15 cellular contexts compared by ENCODE assay signal in genomic region chr6:169976301-169977081, GRCh38.
DNase-seq lines count a peak whose midpoint lies in the region; ATAC-seq, FAIRE-seq and TF ChIP-seq lines count a peak whose summit lies in the region.
"Had no signal": no experiment of that assay in that cellular context is flagged by ENCODE, and none has a peak within 500 bp of the region (broad histone marks: within the 10 kb centered on the region; RNA-seq: fewer than 3 reads in every experiment).

No MANE protein-coding gene starts in this region.

- BruUV-seq in endothelial cell of umbilical vein (replicated peaks; lab: Mats Ljungman, UMichigan): no TSS peak

- H3K36me3 Mint-ChIP-seq in CD14-positive monocyte: no peaks in the 10 kb centered on the region

- no peak overlapping the region for H3K4ac ChIP-seq in neuronal stem cell (ENCODE audit: low read length)

- H2BK5ac ChIP-seq in neuronal stem cell (ENCODE audit: low read length): no peak overlapping the region

- H3K9me1 ChIP-seq in endothelial cell of umbilical vein (replicated peaks; ENCODE audit: control insufficient read depth, extremely low read depth, insufficient read depth, low read length): no peaks in the 10 kb centered on the region

- H2BK12ac ChIP-seq in neuronal stem cell (ENCODE audit: low read length): peak overlapping the region; percentile 12

- H3K4me1 Mint-ChIP-seq in CD14-positive monocyte: peaks cover 3% of the 10 kb centered on the region
- H3K4me1 Mint-ChIP-seq: activated CD4-positive, alpha-beta memory T cell treated with anti-CD3 and anti-CD28 coated beads, Interleukin-2, amount 10 ng/mL, durations not matched to agents 7 days and 5 days had no signal

- H4K20me1 ChIP-seq in endothelial cell of umbilical vein (replicated peaks; ENCODE audit: control insufficient read depth, extremely low read depth, insufficient read depth, low read length) (no peaks in the 10 kb centered on the region), MM.1S (ENCODE audit: insufficient read depth, low read length) (no peaks in the 10 kb centered on the region)

- no peak overlapping the region for H2AK5ac ChIP-seq in neuronal stem cell (ENCODE audit: low read depth, low read length)

- H3K9me3 ChIP-seq in MG63: no peaks in the 10 kb centered on the region
- no peaks in the 10 kb centered on the region for H3K9me3 ChIP-seq in endothelial cell of umbilical vein (replicated peaks; ENCODE audit: control insufficient read depth, insufficient read depth, low read length)
- no peaks in the 10 kb centered on the region for H3K9me3 ChIP-seq in neuronal stem cell (replicated peaks in 1 of 2; ENCODE audit: control insufficient read depth in 2 of 2, insufficient read depth in 1 of 2, low read depth in 1 of 2, low read length in 2 of 2)
- no peaks in the 10 kb centered on the region for H3K9me3 ChIP-seq in MM.1S (replicated peaks; ENCODE audit: insufficient read depth, low read length)

- dilution Hi-C loops in endothelial cell of umbilical vein (cut with MboI; ENCODE audit: extremely low pct_ligation_motif_present, low sequenced_read_pairs): no loop called here

- H4K91ac ChIP-seq in neuronal stem cell (ENCODE audit: low read depth, low read length, poor library complexity): no peak overlapping the region

- H3K9ac ChIP-seq in endothelial cell of umbilical vein (replicated peaks; ENCODE audit: extremely low read depth, insufficient read depth, low read length) (no peak overlapping the region), neuronal stem cell (ENCODE audit: low read depth, low read length, poor library complexity) (no peak overlapping the region), MM.1S (ENCODE audit: low read length) (no peak overlapping the region)

- no peak overlapping the region for H2BK15ac ChIP-seq in neuronal stem cell (ENCODE audit: low read length)

- H3K4me2 ChIP-seq in endothelial cell of umbilical vein (ENCODE audit: insufficient read depth, low read length): no peak overlapping the region
- no peak overlapping the region for H3K4me2 ChIP-seq in neuronal stem cell (ENCODE audit: insufficient read depth, low read length, poor library complexity, severe bottlenecking)
- H3K4me2 ChIP-seq in MM.1S (ENCODE audit: low read depth, low read length): no peak overlapping the region

- H3K79me1 ChIP-seq in neuronal stem cell (ENCODE audit: low read depth, low read length): no peaks in the 10 kb centered on the region

- CTCF ChIA-PET in endothelial cell of umbilical vein (lab: Charles Lee): no interaction called here

- intact Hi-C loops in CD14-positive monocyte (cut with micrococcal nuclease) (no loop called here), endothelial cell of umbilical vein (cut with micrococcal nuclease) (no loop called here)

- ATAC-seq in GM19035 (IDR thresholded peaks at IDR 0.05; ENCODE audit: unreplicated experiment) (no peak), GM19324 (IDR thresholded peaks at IDR 0.05; ENCODE audit: low FRiP score, unreplicated experiment) (no peak)

- H3K79me2 ChIP-seq in endothelial cell of umbilical vein (ENCODE audit: control insufficient read depth, insufficient read depth, low read length) (no peaks in the 10 kb centered on the region), MM.1S (ENCODE audit: low read length) (no peaks in the 10 kb centered on the region)

- H3K36me3 ChIP-seq in MG63 (no peaks in the 10 kb centered on the region), endothelial cell of umbilical vein (ENCODE audit: control insufficient read depth in 2 of 2, extremely low read depth in 1 of 2, insufficient read depth in 2 of 2, low read length in 2 of 2) (no peaks in the 10 kb centered on the region), neuronal stem cell (replicated peaks in 1 of 2; ENCODE audit: control insufficient read depth in 2 of 2, insufficient read depth in 2 of 2, low read length in 2 of 2) (no peaks in the 10 kb centered on the region), MM.1S (replicated peaks; ENCODE audit: insufficient read depth, low read length) (no peaks in the 10 kb centered on the region)

- H3K27me3 ChIP-seq in MG63: no peaks in the 10 kb centered on the region
- H3K27me3 ChIP-seq in endothelial cell of umbilical vein (ENCODE audit: control insufficient read depth in 2 of 2, insufficient read depth in 2 of 2, low read length in 2 of 2): no peaks in the 10 kb centered on the region
- H3K27me3 ChIP-seq in neuronal stem cell (ENCODE audit: control insufficient read depth in 3 of 3, insufficient read depth in 3 of 3, low read depth in 1 of 3, low read length in 3 of 3): no peaks in the 10 kb centered on the region
- H3K27me3 ChIP-seq in MM.1S (replicated peaks; ENCODE audit: insufficient read depth, low read length): no peaks in the 10 kb centered on the region; the same call in none of the 2 replicates

- no peak overlapping the region for H3K27ac Mint-ChIP-seq in CD14-positive monocyte
- H3K27ac Mint-ChIP-seq: activated CD4-positive, alpha-beta memory T cell treated with anti-CD3 and anti-CD28 coated beads, Interleukin-2, amount 10 ng/mL, durations not matched to agents 7 days and 5 days; activated T-helper 2 cell treated with anti-CD3 and anti-CD28 coated beads, Interferon-gamma antibody, Interleukin-2, Interleukin-4, amounts not matched to agents 10 μg/mL and 5 μg/mL and 100 μg/mL, durations not matched to agents 14 hours and 24 hours and 36 hours had no signal

- no CpG with 5 or more reads among the region's 31 CpGs for WGBS in neuronal stem cell (ENCODE audit: extremely low coverage in 2 of 2, insufficient read length in 2 of 2, insufficient replicate concordance in 1 of 2), 2 donors

- no peak overlapping the region for H3K27ac ChIP-seq in endothelial cell of umbilical vein (ENCODE audit: insufficient read depth, low read depth, low read length)
- no peak overlapping the region for H3K27ac ChIP-seq in neuronal stem cell (replicated peaks; ENCODE audit: low read length)
- H3K27ac ChIP-seq in MM.1S (ENCODE audit: low read length): no peak overlapping the region

- no peak for FAIRE-seq in endothelial cell of umbilical vein (lab: Jason Lieb, UNC)
- FAIRE-seq: HTR-8/SVneo had no signal

- POLR2A ChIA-PET in endothelial cell of umbilical vein (lab: Charles Lee): no interaction called here

- no peak overlapping the region for H3K14ac ChIP-seq in neuronal stem cell (ENCODE audit: low read length)

- peak overlapping the region in 1 of 2 donors; percentile 63 for H3K4me3 Mint-ChIP-seq in CD14-positive monocyte
- H3K4me3 Mint-ChIP-seq: activated CD4-positive, alpha-beta memory T cell treated with anti-CD3 and anti-CD28 coated beads, Interleukin-2, amount 10 ng/mL, durations not matched to agents 7 days and 5 days had no signal

- TF ChIP-seq CTCF in CD14-positive monocyte (IDR thresholded peaks at IDR 0.05) (no peak), endothelial cell of umbilical vein (IDR thresholded peaks at IDR 0.05; ENCODE audit: extremely low read depth in 1 of 2, insufficient read depth in 1 of 2, low read depth in 1 of 2, low read length in 2 of 2) (no peak), MM.1S (IDR thresholded peaks at IDR 0.05; ENCODE audit: low read length) (no peak)

- no peak overlapping the region for H2BK120ac ChIP-seq in neuronal stem cell (ENCODE audit: low read depth, low read length)

- H4K8ac ChIP-seq in neuronal stem cell (ENCODE audit: low read depth, low read length): no peak overlapping the region

- DNase-seq in CD14-positive monocyte (ENCODE audit: low spot score): peak; percentile 33
- peak; percentile 31 for DNase-seq in MG63
- DNase-seq in endothelial cell of umbilical vein (ENCODE audit: low read depth, low spot score): peak; percentile 26
- DNase-seq in neuronal stem cell (ENCODE audit: low spot score): no peak
- no peak for DNase-seq in MM.1S
- no peak for DNase-seq in NCI-H187 treated with DMSO at 0.1 percent for 48 hours (lab: John Stamatoyannopoulos, UW)
- DNase-seq: activated CD4-positive, alpha-beta memory T cell treated with anti-CD3 and anti-CD28 coated beads, Interleukin-2, amount 10 ng/mL, durations not matched to agents 7 days and 5 days; NCI-H2081 treated with DMSO at 0.1 percent for 48 hours; NCI-H524 treated with DMSO at 0.1 percent for 48 hours; OCI-M1; stimulated activated CD4-positive, alpha-beta T cell treated with anti-CD3 and anti-CD28 coated beads, Interleukin-2, amount 100 ng/mL, for 48 hours had no signal

- H3K4me1 ChIP-seq in endothelial cell of umbilical vein (ENCODE audit: control insufficient read depth, extremely low read depth, insufficient read depth, low read length): peaks cover 4% of the 10 kb centered on the region
- H3K4me1 ChIP-seq in neuronal stem cell (ENCODE audit: control insufficient read depth in 2 of 2, insufficient read depth in 1 of 2, low read depth in 1 of 2, low read length in 2 of 2): peaks cover 2 to 4% of the 10 kb centered on the region in 2 donors
- H3K4me1 ChIP-seq in MM.1S (ENCODE audit: low read length): no peaks in the 10 kb centered on the region

- TF ChIP-seq POLR2A in endothelial cell of umbilical vein (IDR thresholded peaks at IDR 0.05; ENCODE audit: low read depth, low read length): no peak

- H3K18ac ChIP-seq in neuronal stem cell (ENCODE audit: low read length): peak overlapping the region; percentile 33

- H3F3A ChIP-seq in MM.1S (ENCODE audit: insufficient read depth, low read length): no peaks in the 10 kb centered on the region

- H2AFZ ChIP-seq in endothelial cell of umbilical vein (ENCODE audit: low read depth, low read length): no peak overlapping the region
- no peak overlapping the region for H2AFZ ChIP-seq in neuronal stem cell (ENCODE audit: low read length)
- no peak overlapping the region for H2AFZ ChIP-seq in MM.1S (ENCODE audit: low read length)

- H3K9me3 Mint-ChIP-seq in CD14-positive monocyte: no peaks in the 10 kb centered on the region
- H3K9me3 Mint-ChIP-seq: activated CD4-positive, alpha-beta memory T cell treated with anti-CD3 and anti-CD28 coated beads, Interleukin-2, amount 10 ng/mL, durations not matched to agents 7 days and 5 days; activated T-helper 2 cell treated with anti-CD3 and anti-CD28 coated beads, Interferon-gamma antibody, Interleukin-2, Interleukin-4, amounts not matched to agents 10 μg/mL and 5 μg/mL and 100 μg/mL, durations not matched to agents 14 hours and 24 hours and 36 hours had no signal

- H3K27me3 Mint-ChIP-seq in CD14-positive monocyte (ENCODE audit: low read depth in 3 of 3): peaks cover 3 to 12% (median 6%) of the 10 kb centered on the region in 3 donors
- H3K27me3 Mint-ChIP-seq: activated CD4-positive, alpha-beta memory T cell treated with anti-CD3 and anti-CD28 coated beads, Interleukin-2, amount 10 ng/mL, durations not matched to agents 7 days and 5 days had no signal

- H3K9me2 ChIP-seq in MM.1S (replicated peaks; ENCODE audit: insufficient read depth, low read length): no peaks in the 10 kb centered on the region

- no peak overlapping the region for H3K23ac ChIP-seq in neuronal stem cell (ENCODE audit: low read depth, low read length, poor library complexity)

- no peak overlapping the region for H3K4me3 ChIP-seq in MG63
- no peak overlapping the region for H3K4me3 ChIP-seq in endothelial cell of umbilical vein (replicated peaks in 1 of 3; ENCODE audit: insufficient read depth in 1 of 3, low read depth in 1 of 3, low read length in 3 of 3)
- H3K4me3 ChIP-seq in neuronal stem cell (ENCODE audit: low read length in 2 of 2): no peak overlapping the region
- H3K4me3 ChIP-seq in MM.1S (ENCODE audit: low read length): no peak overlapping the region

TF ChIP-seq in endothelial cell of umbilical vein, 7 proteins besides CTCF, POLR2A, EP300 and RAD21 (continues in another document):
- TF ChIP-seq GATA2 (IDR thresholded peaks at IDR 0.05; ENCODE audit: insufficient read depth, insufficient read length, low read depth, low read length): peak; percentile 75

Comparison
In these comparisons a context has a peak if more than half of its experiments do, and no peak if none do; other contexts are left out.
1. DNase-seq: peak in CD14-positive monocyte (single experiment), MG63 (single experiment) and endothelial cell of umbilical vein (single experiment); none in neuronal stem cell (single experiment), MM.1S (single experiment) and NCI-H187 treated with DMSO at 0.1 percent for 48 hours (single experiment).